Comparison of ENCODE assay signal across 17 cellular contexts in genomic region chr4:108628411-108628810, GRCh38. TPM values are rescaled to one million over a fixed set of nuclear protein-coding genes. Genes with fewer than 3 reads are reported as not detected.
A peak's percentile ranks its signal among the peaks of the same experiment; 100 is the strongest.
DNase-seq lines count a peak whose midpoint lies in the region; ATAC-seq, FAIRE-seq and TF ChIP-seq lines count a peak whose summit lies in the region.
"Had no signal": no experiment of that assay in that cellular context is flagged by ENCODE, and none has a peak within 500 bp of the region (broad histone marks: within the 10 kb centered on the region; RNA-seq: fewer than 3 reads in every experiment).

No MANE protein-coding gene starts in this region.

- no peak for TF ChIP-seq CTCF in cardiac muscle cell (IDR thresholded peaks at IDR 0.05; ENCODE audit: low read depth, low read length)
- TF ChIP-seq CTCF in HFFc6 (IDR thresholded peaks at IDR 0.05): no peak
- TF ChIP-seq CTCF in K562 (IDR thresholded peaks at IDR 0.05 in 2 of 3, conservative IDR thresholded peaks at IDR 0.05 in 1 of 3; ENCODE audit: insufficient read depth in 2 of 3, low read depth in 1 of 3, low read length in 3 of 3): no peak
- no peak for TF ChIP-seq CTCF in smooth muscle cell (IDR thresholded peaks at IDR 0.05; ENCODE audit: borderline replicate concordance, insufficient read depth, poor library complexity, severe bottlenecking)

- H3K27ac Mint-ChIP-seq in HFFc6: peak overlapping the region; percentile 62

- no peaks in the 10 kb centered on the region; the same call in 1 of the 2 replicates for H3K27me3 Mint-ChIP-seq in HFFc6 (ENCODE audit: insufficient read depth)

- H3K9me3 Mint-ChIP-seq in HFFc6: no peaks in the 10 kb centered on the region

- TF ChIP-seq RAD21 in K562 (CRISPR knock-in tag; conservative IDR thresholded peaks at IDR 0.05 in 1 of 2, IDR thresholded peaks at IDR 0.05 in 1 of 2): no peak

- H3K79me2 ChIP-seq in K562 (ENCODE audit: control insufficient read depth, insufficient read depth, low read length) (peaks cover 36% of the 10 kb centered on the region), smooth muscle cell (ENCODE audit: low read depth) (peaks cover 16% of the 10 kb centered on the region)

- CTCF ChIA-PET in K562 (lab: Yijun Ruan, JAX; ENCODE audit: low intra/inter-chr PET ratio): no interaction called here

- peaks cover 34% of the 10 kb centered on the region for H3K4me1 Mint-ChIP-seq in HFFc6 (ENCODE audit: low read depth)

- peaks cover 67% of the 10 kb centered on the region for H3K36me3 Mint-ChIP-seq in HFFc6 (ENCODE audit: low read depth)

- H3K9me3 ChIP-seq in cardiac muscle cell (ENCODE audit: low read depth): no peaks in the 10 kb centered on the region
- H3K9me3 ChIP-seq in K562 (replicated peaks; ENCODE audit: control insufficient read depth, insufficient read depth, low read depth, low read length): no peaks in the 10 kb centered on the region
- no peaks in the 10 kb centered on the region for H3K9me3 ChIP-seq in smooth muscle cell (replicated peaks; ENCODE audit: low read depth)
- H3K9me3 ChIP-seq: A549 had no signal

- peaks cover 18% of the 10 kb centered on the region for H3F3A ChIP-seq in smooth muscle cell (ENCODE audit: low read depth)

- H3K9ac ChIP-seq in K562 (ENCODE audit: insufficient read depth in 1 of 2, low read depth in 2 of 2, low read length in 2 of 2) (no peak overlapping the region), smooth muscle cell (ENCODE audit: low read depth) (no peak overlapping the region)

- H3K27me3 ChIP-seq in cardiac muscle cell (no peaks in the 10 kb centered on the region), K562 (ENCODE audit: control insufficient read depth in 2 of 2, insufficient read depth in 2 of 2, low read length in 2 of 2) (no peaks in the 10 kb centered on the region), smooth muscle cell (ENCODE audit: low read depth) (no peaks in the 10 kb centered on the region)

- H3K36me3 ChIP-seq in cardiac muscle cell: peaks cover 95% of the 10 kb centered on the region
- H3K36me3 ChIP-seq in K562 (ENCODE audit: control insufficient read depth, insufficient read depth, low read length): peaks cover 97% of the 10 kb centered on the region
- H3K36me3 ChIP-seq in smooth muscle cell (ENCODE audit: low read depth): peaks cover 56% of the 10 kb centered on the region

- H3K4me3 ChIP-seq in cardiac muscle cell: no peak overlapping the region
- no peak overlapping the region for H3K4me3 ChIP-seq in K562
- H3K4me3 ChIP-seq in smooth muscle cell: no peak overlapping the region
- H3K4me3 ChIP-seq: A549 had no signal

- H3K4me2 ChIP-seq in K562 (ENCODE audit: insufficient read depth, low read length) (no peak overlapping the region), smooth muscle cell (no peak overlapping the region)
- H3K4me2 ChIP-seq: A549 had no signal

- H4K20me1 ChIP-seq in K562 (replicated peaks; ENCODE audit: control insufficient read depth, insufficient read depth, low read length) (peaks cover 13% of the 10 kb centered on the region), smooth muscle cell (ENCODE audit: low read depth) (peaks cover 49% of the 10 kb centered on the region)

- no peaks in the 10 kb centered on the region for H3K9me1 ChIP-seq in K562 (ENCODE audit: control insufficient read depth, insufficient read depth, low read length)

- no peak for TF ChIP-seq POLR2A in K562 (conservative IDR thresholded peaks at IDR 0.05)

- DNase-seq in cardiac muscle cell (ENCODE audit: low read depth in 1 of 2, low spot score in 1 of 2): peak in 1 of 2 donors; percentile 11
- no peak for DNase-seq in Right ventricle myocardium superior
- no peak for DNase-seq in HFFc6
- no peak for DNase-seq in K562 (ENCODE audit: extremely low read depth in 1 of 4, low spot score in 3 of 4)
- DNase-seq in smooth muscle cell (lab: John Stamatoyannopoulos, UW; ENCODE audit: unreplicated experiment): no peak
- no peak for DNase-seq in RPMI8226
- DNase-seq: MV-4-11, NCI-H1417, NCI-H187 treated with DMSO at 0.1 percent for 48 hours, NCI-H2171, NCI-H446, NCI-H69, OCI-M1 had no signal

- POLR2A ChIA-PET in K562 (lab: Yijun Ruan, JAX): interaction anchor here (0.6 to 1.7 kb wide), 3 partner anchors 11 to 758 kb away, joined by 3 to 6 read pairs (median 3); no protein-coding TSS in a partner anchor

- ATAC-seq in Right ventricle myocardium superior (ENCODE audit: poor library complexity) (no peak), K562 (peak; percentile 32; the same call in 2 of the 3 replicates), HG02571 (IDR thresholded peaks at IDR 0.05; ENCODE audit: unreplicated experiment) (no peak), HG03342 (IDR thresholded peaks at IDR 0.05; ENCODE audit: unreplicated experiment) (no peak)
- ATAC-seq: A549 had no signal

- TF ChIP-seq EP300 in K562 (IDR thresholded peaks at IDR 0.05; ENCODE audit: low read length): no peak

- no TSS peak for BruUV-seq in K562 (replicated peaks; lab: Mats Ljungman, UMichigan)

- H2AFZ ChIP-seq in K562 (ENCODE audit: low read depth, low read length) (no peak overlapping the region), smooth muscle cell (ENCODE audit: low read depth) (no peak overlapping the region)

- in situ Hi-C loops in K562 (cut with MboI): no loop called here

- H3K27ac ChIP-seq in cardiac muscle cell (peak overlapping the region; percentile 45), K562 (ENCODE audit: extremely low read depth, low read depth, low read length) (no peak overlapping the region), smooth muscle cell (ENCODE audit: low read depth) (peak overlapping the region; percentile 6)
- H3K27ac ChIP-seq: A549 had no signal

- H3K4me1 ChIP-seq in cardiac muscle cell (ENCODE audit: low read depth): no peaks in the 10 kb centered on the region
- peaks cover 5% of the 10 kb centered on the region in 2 experiments; a peak in 3 of 5 replicates for H3K4me1 ChIP-seq in K562 (replicated peaks in 1 of 2; ENCODE audit: control insufficient read depth in 2 of 2, insufficient read depth in 2 of 2, low read length in 2 of 2)
- peaks cover 4% of the 10 kb centered on the region for H3K4me1 ChIP-seq in smooth muscle cell (ENCODE audit: low read depth)

- no peak overlapping the region for H3K4me3 Mint-ChIP-seq in HFFc6

- FAIRE-seq in K562 (lab: Jason Lieb, UNC): peak; percentile 15
- FAIRE-seq: A549, GM12892 had no signal

- intact Hi-C loops in Right ventricle myocardium superior (cut with DNase I) (no loop called here), K562 (cut with micrococcal nuclease) (no loop called here)

TF ChIP-seq in K562, 482 proteins besides CTCF, POLR2A, EP300 and RAD21 (continues in another document):
- TF ChIP-seq ZNF75A (CRISPR knock-in tag; IDR thresholded peaks at IDR 0.05) (no peak), MAZ (CRISPR knock-in tag; conservative IDR thresholded peaks at IDR 0.05 in 1 of 2, IDR thresholded peaks at IDR 0.05 in 1 of 2) (no peak), HNRNPUL1 (IDR thresholded peaks at IDR 0.05; ENCODE audit: low read length) (no peak)

RNA-seq across cellular contexts. Expression of gene RPL34, which starts 8.0 kb away (rescaled TPM):
- 803 and 848 TPM in 2 replicates for total RNA-seq in cardiac muscle cell
- 830 and 922 TPM in 2 replicates for polyA plus RNA-seq in cardiac muscle cell
- total RNA-seq in Right ventricle myocardium superior: 703 TPM
- 1,000 to 10,000 TPM in 1 of 6 experiments, 100 to 1,000 TPM in 5; 834 to 1,041 (median 909) TPM for total RNA-seq in HFFc6 (2021; fragmentation: NEBNext Ultra II Directional; extraction: Animal tissue kit (Norgen Biotek cat#: 25700))
- 252 and 304 TPM in 2 replicates for total RNA-seq in K562 (2011; cell fraction: chromatin; rRNA removed; ENCODE audit: low replicate concordance)
- 343 and 354 TPM in 2 replicates for total RNA-seq in K562 (2011; cell fraction: nucleolus; rRNA removed)
- total RNA-seq in K562 (2011; cell fraction: nucleoplasm; rRNA removed): 439 and 698 TPM in 2 replicates
- 1,466 and 1,685 TPM in 2 replicates for total RNA-seq in K562 (2014; rRNA removed)
- total RNA-seq in K562 (2014; rRNA removed; fragmentation: Illumina TruSeq; extraction: Trizol): 2,593 and 2,853 TPM in 2 replicates
- 1,586 and 1,727 TPM in 2 replicates for total RNA-seq in K562 (2015; rRNA removed; fragmentation: Illumina TruSeq; extraction: Trizol)
- total RNA-seq in K562 (2021): 1,612 and 1,824 TPM in 2 replicates
- 4,502 and 5,422 TPM in 2 replicates for polyA plus RNA-seq in K562 (2011; rRNA removed)
- polyA plus RNA-seq in K562 (2011; cell fraction: cytosol; rRNA removed): 1,723 and 3,895 TPM in 2 replicates
- polyA plus RNA-seq in K562 (2011; cell fraction: nucleus; rRNA removed): 636 and 1,437 TPM in 2 replicates
- 3,078 and 3,376 TPM in 2 replicates for polyA plus RNA-seq in K562 (2012)
- 1,973 and 2,119 TPM in 2 replicates for polyA plus RNA-seq in K562 (2014; fragmentation: Illumina TruSeq; extraction: Trizol)
- polyA plus RNA-seq in K562 (2014; fragmentation: Nextera tagmentation; extraction: Ambion mirVana): 1,000 to 10,000 TPM; 3,162 to 4,454 TPM
- 2,645 and 2,889 TPM in 2 replicates for polyA plus RNA-seq in K562 (2014; rRNA removed)
- 751 and 855 TPM in 2 replicates for polyA minus RNA-seq in K562 (2011; rRNA and poly(A)+ RNA removed)
- polyA minus RNA-seq in K562 (2011; cell fraction: cytosol; rRNA and poly(A)+ RNA removed): 102 and 189 TPM in 2 replicates
- 118 and 255 TPM in 2 replicates for polyA minus RNA-seq in K562 (2011; cell fraction: nucleus; rRNA and poly(A)+ RNA removed)
- total RNA-seq in smooth muscle cell: 1,242 and 1,362 TPM in 2 replicates
- polyA plus RNA-seq in smooth muscle cell: 695 and 819 TPM in 2 replicates

RNA-seq across cellular contexts. Expression of gene OSTC, which starts 22.0 kb away (rescaled TPM):
- total RNA-seq in cardiac muscle cell: 149 and 222 TPM in 2 replicates
- 258 and 402 TPM in 2 replicates for polyA plus RNA-seq in cardiac muscle cell
- total RNA-seq in Right ventricle myocardium superior: 21.4 TPM
- 100 to 1,000 TPM; 178 to 259 (median 189) TPM for total RNA-seq in HFFc6 (2021; fragmentation: NEBNext Ultra II Directional; extraction: Animal tissue kit (Norgen Biotek cat#: 25700))
- total RNA-seq in K562 (2011; cell fraction: chromatin; rRNA removed; ENCODE audit: low replicate concordance): 64.1 and 123 TPM in 2 replicates
- 68.4 and 89.2 TPM in 2 replicates for total RNA-seq in K562 (2011; cell fraction: nucleolus; rRNA removed)
- total RNA-seq in K562 (2011; cell fraction: nucleoplasm; rRNA removed): 127 and 150 TPM in 2 replicates
- 93.8 and 112 TPM in 2 replicates for total RNA-seq in K562 (2014; rRNA removed)
- total RNA-seq in K562 (2014; rRNA removed; fragmentation: Illumina TruSeq; extraction: Trizol): 235 and 252 TPM in 2 replicates
- 193 and 210 TPM in 2 replicates for total RNA-seq in K562 (2015; rRNA removed; fragmentation: Illumina TruSeq; extraction: Trizol)
- total RNA-seq in K562 (2021): 143 and 174 TPM in 2 replicates
- 225 and 241 TPM in 2 replicates for polyA plus RNA-seq in K562 (2011; rRNA removed)
- 99.7 and 224 TPM in 2 replicates for polyA plus RNA-seq in K562 (2011; cell fraction: cytosol; rRNA removed)
- 32.2 and 80.8 TPM in 2 replicates for polyA plus RNA-seq in K562 (2011; cell fraction: nucleus; rRNA removed)
- 219 and 283 TPM in 2 replicates for polyA plus RNA-seq in K562 (2012)
- polyA plus RNA-seq in K562 (2014; fragmentation: Illumina TruSeq; extraction: Trizol): 235 and 258 TPM in 2 replicates
- polyA plus RNA-seq in K562 (2014; fragmentation: Nextera tagmentation; extraction: Ambion mirVana): 100 to 1,000 TPM; 851 to 966 TPM
- 177 and 182 TPM in 2 replicates for polyA plus RNA-seq in K562 (2014; rRNA removed)
- polyA minus RNA-seq in K562 (2011; rRNA and poly(A)+ RNA removed): 125 and 140 TPM in 2 replicates
- 50.4 and 56.3 TPM in 2 replicates for polyA minus RNA-seq in K562 (2011; cell fraction: cytosol; rRNA and poly(A)+ RNA removed)
- polyA minus RNA-seq in K562 (2011; cell fraction: nucleus; rRNA and poly(A)+ RNA removed): 24.9 and 58.4 TPM in 2 replicates
- total RNA-seq in smooth muscle cell: 765 and 825 TPM in 2 replicates
- 607 and 754 TPM in 2 replicates for polyA plus RNA-seq in smooth muscle cell
